Comparison of ENCODE assay signal across 8 cellular contexts in the genomic region with DNA sequence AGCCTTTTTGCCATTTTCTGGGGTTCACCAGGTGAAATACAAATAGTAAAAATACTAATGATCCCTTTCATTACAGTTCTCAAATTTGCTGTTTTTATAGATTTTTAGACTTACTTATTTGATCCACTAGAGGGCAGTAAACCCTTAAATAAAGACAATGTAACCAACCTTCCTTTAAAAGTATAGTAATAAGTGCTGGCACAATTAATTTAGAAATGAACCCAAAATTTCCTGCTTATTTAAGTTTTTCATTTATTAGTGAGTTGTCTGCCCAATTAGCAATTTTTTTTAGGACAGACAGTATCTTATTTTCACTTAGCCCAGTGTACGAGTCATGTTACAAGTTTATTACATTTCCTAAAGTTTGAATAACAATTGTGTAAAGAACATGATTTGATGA. TPM values are rescaled to one million over a fixed set of nuclear protein-coding genes. Genes with fewer than 3 reads are reported as not detected.
DNase-seq lines count a peak whose midpoint lies in the region; ATAC-seq and TF ChIP-seq lines count a peak whose summit lies in the region.

No MANE protein-coding gene starts in this region.

- peak; percentile 71 for TF ChIP-seq CTCF in SK-N-SH (IDR thresholded peaks at IDR 0.05)
- TF ChIP-seq CTCF in cardiac fibroblast (IDR thresholded peaks at IDR 0.05; ENCODE audit: low read depth, low read length) = peak; percentile 31
- TF ChIP-seq CTCF in nephron (IDR thresholded peaks at IDR 0.05; ENCODE audit: unreplicated experiment in 3 of 3) = peak; percentile 55 to 81 (median 59)

- H3K27me3 ChIP-seq in SK-N-SH (ENCODE audit: insufficient read depth) = no peaks in the 10 kb centered on the region

- H3K4me3 ChIP-seq in SK-N-SH (ENCODE audit: low read depth in 2 of 2, low read length in 1 of 2) = peak overlapping the region in 1 of 2 experiments; percentile 36; a peak in 1 of 4 replicates
- no peak overlapping the region for H3K4me3 ChIP-seq in cardiac fibroblast (replicated peaks in 1 of 2; ENCODE audit: low read depth in 2 of 2, low read length in 2 of 2)

- POLR2A ChIA-PET in SK-N-SH (lab: Yijun Ruan, JAX) = no interaction called here

- no peak overlapping the region for H3K4me3 Mint-ChIP-seq in nephron
- peak overlapping the region in 1 of 2 donors; percentile 5 for H3K4me3 Mint-ChIP-seq in stimulated activated naive CD8-positive, alpha-beta T cell treated with anti-CD3 and anti-CD28 coated beads, Interleukin-15, amount 100 ng/mL, for 72 hours
- H3K4me3 Mint-ChIP-seq in effector memory CD8-positive, alpha-beta T cell = no peak overlapping the region

- peak overlapping the region in 1 of 2 experiments; percentile 33; a peak in 1 of 4 replicates for H3K27ac ChIP-seq in SK-N-SH (ENCODE audit: low read depth in 2 of 2, low read length in 1 of 2)

- H3K36me3 ChIP-seq in SK-N-SH (replicated peaks in 1 of 2; ENCODE audit: control insufficient read depth in 1 of 2, insufficient read depth in 2 of 2, low read length in 1 of 2) = peaks cover 0 to 3% of the 10 kb centered on the region in 2 experiments

- no peaks in the 10 kb centered on the region for H3K9me3 ChIP-seq in SK-N-SH

- H4K20me1 ChIP-seq in SK-N-SH (ENCODE audit: insufficient read depth) = no peaks in the 10 kb centered on the region

- H3K4me1 ChIP-seq in SK-N-SH (ENCODE audit: control insufficient read depth in 1 of 2, insufficient read depth in 2 of 2, low read depth in 1 of 2, low read length in 1 of 2) = peaks cover 4 to 13% of the 10 kb centered on the region in 2 experiments

- H3K36me3 Mint-ChIP-seq in nephron (ENCODE audit: low read depth) = peaks cover under 1% of the 10 kb centered on the region
- peaks cover 7% of the 10 kb centered on the region for H3K36me3 Mint-ChIP-seq in effector memory CD8-positive, alpha-beta T cell (ENCODE audit: insufficient read depth)

- peak; percentile 71 for TF ChIP-seq RAD21 in SK-N-SH (IDR thresholded peaks at IDR 0.05; ENCODE audit: low read length)

- peaks cover 41% of the 10 kb centered on the region; the same call in 1 of the 2 replicates for H3K79me2 ChIP-seq in SK-N-SH (ENCODE audit: insufficient read depth)

- H3K9me2 ChIP-seq in SK-N-SH = no peaks in the 10 kb centered on the region

- H3K9me3 Mint-ChIP-seq in nephron = no peaks in the 10 kb centered on the region
- H3K9me3 Mint-ChIP-seq in stimulated activated naive CD8-positive, alpha-beta T cell treated with anti-CD3 and anti-CD28 coated beads, Interleukin-15, amount 100 ng/mL, for 72 hours = peaks cover under 1 to 2% of the 10 kb centered on the region in 2 donors
- H3K9me3 Mint-ChIP-seq in effector memory CD8-positive, alpha-beta T cell = no peaks in the 10 kb centered on the region

- peak overlapping the region; percentile 69 for H3K4me2 ChIP-seq in SK-N-SH

- H3F3A ChIP-seq in SK-N-SH (replicated peaks; ENCODE audit: insufficient read depth) = no peaks in the 10 kb centered on the region

- H2AFZ ChIP-seq in SK-N-SH (ENCODE audit: low read depth) = peak overlapping the region; percentile 72; the same call in 1 of the 2 replicates

- H3K27me3 Mint-ChIP-seq in nephron (ENCODE audit: low read depth) = no peaks in the 10 kb centered on the region
- H3K27me3 Mint-ChIP-seq in stimulated activated naive CD8-positive, alpha-beta T cell treated with anti-CD3 and anti-CD28 coated beads, Interleukin-15, amount 100 ng/mL, for 72 hours = no peaks in the 10 kb centered on the region
- no peaks in the 10 kb centered on the region for H3K27me3 Mint-ChIP-seq in effector memory CD8-positive, alpha-beta T cell

- CTCF ChIA-PET in SK-N-SH (lab: Yijun Ruan, JAX) = interaction anchor here (0.7 to 1.7 kb wide), 7 partner anchors 19 to 344 kb away, joined by 4 to 12 read pairs (median 4); no protein-coding TSS in a partner anchor

- no peak for ATAC-seq in SK-N-SH treated with all-trans-retinoic acid at 6 μM for 48 hours
- ATAC-seq in stimulated activated naive CD8-positive, alpha-beta T cell treated with anti-CD3 and anti-CD28 coated beads, Interleukin-15, amount 100 ng/mL, for 72 hours = no peak
- ATAC-seq in effector memory CD8-positive, alpha-beta T cell (replicated peaks) = no peak

- DNase-seq in SK-N-SH (no peak), NCI-H2227 (lab: John Stamatoyannopoulos, UW; ENCODE audit: unreplicated experiment) (peak; percentile 30), cardiac fibroblast (ENCODE audit: low read depth in 2 of 2) (peak; percentile 56 to 57), NCI-H1048 (lab: John Stamatoyannopoulos, UW) (no peak)
- DNase-seq in stimulated activated naive CD8-positive, alpha-beta T cell treated with anti-CD3 and anti-CD28 coated beads, Interleukin-15, amount 100 ng/mL, for 72 hours = no peak
- DNase-seq in effector memory CD8-positive, alpha-beta T cell = no peak

- H3K9ac ChIP-seq in SK-N-SH = peak overlapping the region; percentile 18; the same call in 1 of the 2 replicates

- TF ChIP-seq EP300 in SK-N-SH (IDR thresholded peaks at IDR 0.05; ENCODE audit: borderline replicate concordance in 1 of 2, low read depth in 1 of 2, low read length in 1 of 2) = no peak

- WGBS in SK-N-SH (ENCODE audit: low lambda C conversion rate) = 71% methylated on average over 1 of the region's 1 CpG

- peaks cover 18% of the 10 kb centered on the region for H3K4me1 Mint-ChIP-seq in nephron
- H3K4me1 Mint-ChIP-seq in stimulated activated naive CD8-positive, alpha-beta T cell treated with anti-CD3 and anti-CD28 coated beads, Interleukin-15, amount 100 ng/mL, for 72 hours = peaks cover 56% of the 10 kb centered on the region
- peaks cover 8 to 13% of the 10 kb centered on the region in 2 donors for H3K4me1 Mint-ChIP-seq in effector memory CD8-positive, alpha-beta T cell (ENCODE audit: low read depth in 2 of 2)

- peak overlapping the region in 1 of 3 experiments; percentile 24 for H3K27ac Mint-ChIP-seq in nephron
- no peak overlapping the region for H3K27ac Mint-ChIP-seq in stimulated activated naive CD8-positive, alpha-beta T cell treated with anti-CD3 and anti-CD28 coated beads, Interleukin-15, amount 100 ng/mL, for 72 hours
- no peak overlapping the region for H3K27ac Mint-ChIP-seq in effector memory CD8-positive, alpha-beta T cell

TF ChIP-seq in SK-N-SH, 30 proteins besides CTCF, POLR2A, EP300 and RAD21:
- TF ChIP-seq GABPA (IDR thresholded peaks at IDR 0.05; ENCODE audit: low read depth) = no peak
- TF ChIP-seq SMC3 (IDR thresholded peaks at IDR 0.05; ENCODE audit: low read depth, low read length) = peak; percentile 47
- no peak for TF ChIP-seq FOXM1 (IDR thresholded peaks at IDR 0.05; ENCODE audit: low read depth)

TF ChIP-seq in SK-N-SH treated with all-trans-retinoic acid at 6 μM for 48 hours, 23 proteins besides CTCF, POLR2A, EP300 and RAD21:
- TF ChIP-seq OSR1 (CRISPR knock-in tag; IDR thresholded peaks at IDR 0.05) (no peak), RARB (CRISPR knock-in tag; IDR thresholded peaks at IDR 0.05) (no peak), ZC3H10 (CRISPR knock-in tag; IDR thresholded peaks at IDR 0.05) (no peak), CSDC2 (CRISPR knock-in tag; IDR thresholded peaks at IDR 0.05) (no peak), GLIS3 (CRISPR knock-in tag; IDR thresholded peaks at IDR 0.05) (no peak), ZFP30 (CRISPR knock-in tag; IDR thresholded peaks at IDR 0.05) (no peak), SNAI2 (CRISPR knock-in tag; IDR thresholded peaks at IDR 0.05) (no peak), ZFP3 (CRISPR knock-in tag; IDR thresholded peaks at IDR 0.05) (no peak), ZNF70 (CRISPR knock-in tag; IDR thresholded peaks at IDR 0.05) (no peak)
- TF ChIP-seq, protein P1, sequence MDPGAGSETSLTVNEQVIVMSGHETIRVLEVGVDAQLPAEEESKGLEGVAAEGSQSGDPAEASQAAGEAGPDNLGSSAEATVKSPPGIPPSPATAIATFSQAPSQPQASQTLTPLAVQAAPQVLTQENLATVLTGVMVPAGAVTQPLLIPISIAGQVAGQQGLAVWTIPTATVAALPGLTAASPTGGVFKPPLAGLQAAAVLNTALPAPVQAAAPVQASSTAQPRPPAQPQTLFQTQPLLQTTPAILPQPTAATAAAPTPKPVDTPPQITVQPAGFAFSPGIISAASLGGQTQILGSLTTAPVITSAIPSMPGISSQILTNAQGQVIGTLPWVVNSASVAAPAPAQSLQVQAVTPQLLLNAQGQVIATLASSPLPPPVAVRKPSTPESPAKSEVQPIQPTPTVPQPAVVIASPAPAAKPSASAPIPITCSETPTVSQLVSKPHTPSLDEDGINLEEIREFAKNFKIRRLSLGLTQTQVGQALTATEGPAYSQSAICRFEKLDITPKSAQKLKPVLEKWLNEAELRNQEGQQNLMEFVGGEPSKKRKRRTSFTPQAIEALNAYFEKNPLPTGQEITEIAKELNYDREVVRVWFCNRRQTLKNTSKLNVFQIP (CRISPR knock-in tag; IDR thresholded peaks at IDR 0.05; ENCODE audit: borderline replicate concordance, low read depth) = no peak
- TF ChIP-seq, protein P2, sequence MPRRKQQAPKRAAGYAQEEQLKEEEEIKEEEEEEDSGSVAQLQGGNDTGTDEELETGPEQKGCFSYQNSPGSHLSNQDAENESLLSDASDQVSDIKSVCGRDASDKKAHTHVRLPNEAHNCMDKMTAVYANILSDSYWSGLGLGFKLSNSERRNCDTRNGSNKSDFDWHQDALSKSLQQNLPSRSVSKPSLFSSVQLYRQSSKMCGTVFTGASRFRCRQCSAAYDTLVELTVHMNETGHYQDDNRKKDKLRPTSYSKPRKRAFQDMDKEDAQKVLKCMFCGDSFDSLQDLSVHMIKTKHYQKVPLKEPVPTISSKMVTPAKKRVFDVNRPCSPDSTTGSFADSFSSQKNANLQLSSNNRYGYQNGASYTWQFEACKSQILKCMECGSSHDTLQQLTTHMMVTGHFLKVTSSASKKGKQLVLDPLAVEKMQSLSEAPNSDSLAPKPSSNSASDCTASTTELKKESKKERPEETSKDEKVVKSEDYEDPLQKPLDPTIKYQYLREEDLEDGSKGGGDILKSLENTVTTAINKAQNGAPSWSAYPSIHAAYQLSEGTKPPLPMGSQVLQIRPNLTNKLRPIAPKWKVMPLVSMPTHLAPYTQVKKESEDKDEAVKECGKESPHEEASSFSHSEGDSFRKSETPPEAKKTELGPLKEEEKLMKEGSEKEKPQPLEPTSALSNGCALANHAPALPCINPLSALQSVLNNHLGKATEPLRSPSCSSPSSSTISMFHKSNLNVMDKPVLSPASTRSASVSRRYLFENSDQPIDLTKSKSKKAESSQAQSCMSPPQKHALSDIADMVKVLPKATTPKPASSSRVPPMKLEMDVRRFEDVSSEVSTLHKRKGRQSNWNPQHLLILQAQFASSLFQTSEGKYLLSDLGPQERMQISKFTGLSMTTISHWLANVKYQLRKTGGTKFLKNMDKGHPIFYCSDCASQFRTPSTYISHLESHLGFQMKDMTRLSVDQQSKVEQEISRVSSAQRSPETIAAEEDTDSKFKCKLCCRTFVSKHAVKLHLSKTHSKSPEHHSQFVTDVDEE (CRISPR knock-in tag; IDR thresholded peaks at IDR 0.05) = no peak

RNA-seq across cellular contexts. Expression of a gene that starts 4.7 kb away (rescaled TPM):
- polyA plus RNA-seq in SK-N-SH (2012; rRNA removed) = 4.4 and 4.5 TPM in 2 replicates
- polyA plus RNA-seq in SK-N-SH (2012; cell fraction: cytosol; rRNA removed) = 4.8 and 6.4 TPM in 2 replicates
- 1.5 and 3.1 TPM in 2 replicates for polyA plus RNA-seq in SK-N-SH (2012; cell fraction: nucleus; rRNA removed)

RNA-seq across cellular contexts. Expression of a gene that starts 6.0 kb away (rescaled TPM):
- polyA plus RNA-seq in SK-N-SH (2012; rRNA removed) = 65.0 and 91.7 TPM in 2 replicates
- polyA plus RNA-seq in SK-N-SH (2012; cell fraction: cytosol; rRNA removed) = 87.4 and 92.1 TPM in 2 replicates
- 20.3 and 45.9 TPM in 2 replicates for polyA plus RNA-seq in SK-N-SH (2012; cell fraction: nucleus; rRNA removed)

Comparison
In these comparisons a context has a peak if more than half of its experiments do, and no peak if none do; other contexts are left out.
1. DNase-seq: peak in NCI-H2227 (single experiment) and cardiac fibroblast (2 of 2); none in SK-N-SH (single experiment), stimulated activated naive CD8-positive, alpha-beta T cell treated with anti-CD3 and anti-CD28 coated beads, Interleukin-15, amount 100 ng/mL, for 72 hours (0 of 2), NCI-H1048 (single experiment) and effector memory CD8-positive, alpha-beta T cell (0 of 3).
2. Peak in every context shown above with its lines, with median percentiles within 50 percentile points of each other: CTCF ChIP-seq.